In genomic region chr1:230581446-230582079, GRCh38 we compare ENCODE assay signal across 12 cellular contexts.
DNase-seq lines count a peak whose midpoint lies in the region; TF ChIP-seq lines count a peak whose summit lies in the region.
"Had no signal": no experiment of that assay in that cellular context is flagged by ENCODE, and none has a peak within 500 bp of the region (broad histone marks: within the 10 kb centered on the region; RNA-seq: fewer than 3 reads in every experiment).

No MANE protein-coding gene starts in this region.

- H3K27ac ChIP-seq in C4-2B = no peak overlapping the region
- H3K27ac ChIP-seq: SK-N-MC had no signal

- peaks cover 38% of the 10 kb centered on the region for H3K27me3 Mint-ChIP-seq in osteocyte (ENCODE audit: unreplicated experiment)

- no peaks in the 10 kb centered on the region for H3K36me3 Mint-ChIP-seq in osteocyte (ENCODE audit: unreplicated experiment)

- DNase-seq in GM13977 (ENCODE audit: low spot score) (no peak), NCI-H69 (lab: John Stamatoyannopoulos, UW) (peak; percentile 77), choroid plexus epithelial cell (ENCODE audit: low read depth) (peak; percentile 13), osteocyte (ENCODE audit: extremely low spot score, unreplicated experiment) (no peak), superior temporal gyrus (ENCODE audit: extremely low spot score) (no peak), islet precursor cell (no peak)
- DNase-seq in activated CD4-positive, alpha-beta T cell treated with anti-CD3 and anti-CD28 coated beads for 48 hours = no peak
- DNase-seq: amniotic stem cell; naive thymus-derived CD4-positive, alpha-beta T cell; NCI-H1436 treated with DMSO at 0.1 percent for 48 hours had no signal

- in situ Hi-C loops in GM13977 (cut with MboI; ENCODE audit: low pct_unique_long_range_greater_than_20kb, low sequenced_read_pairs, unreplicated experiment) = no loop called here

- H3K4me3 Mint-ChIP-seq in osteocyte (ENCODE audit: unreplicated experiment) = no peak overlapping the region
- H3K4me3 Mint-ChIP-seq: naive thymus-derived CD4-positive, alpha-beta T cell had no signal

- no peaks in the 10 kb centered on the region for H3K4me1 Mint-ChIP-seq in osteocyte (ENCODE audit: unreplicated experiment)
- H3K4me1 Mint-ChIP-seq: naive thymus-derived CD4-positive, alpha-beta T cell had no signal

- TF ChIP-seq CTCF in C4-2B (conservative IDR thresholded peaks at IDR 0.05) (peak; percentile 75), GM13977 (IDR thresholded peaks at IDR 0.05; ENCODE audit: extremely low read depth, insufficient read depth, missing control alignments) (peak; percentile 18), choroid plexus epithelial cell (conservative IDR thresholded peaks at IDR 0.05; ENCODE audit: low read depth, low read length) (peak; percentile 28), osteocyte (IDR thresholded peaks at IDR 0.05) (no peak)

- no peak overlapping the region for H3K27ac Mint-ChIP-seq in osteocyte (ENCODE audit: unreplicated experiment)
- H3K27ac Mint-ChIP-seq: naive thymus-derived CD4-positive, alpha-beta T cell had no signal

- no peak overlapping the region for H3K4me3 ChIP-seq in choroid plexus epithelial cell (ENCODE audit: low read depth, low read length)
- H3K4me3 ChIP-seq: SK-N-MC had no signal

- H3K9me3 Mint-ChIP-seq in osteocyte (ENCODE audit: unreplicated experiment) = peaks cover 8% of the 10 kb centered on the region

Comparison
In these comparisons a context has a peak if more than half of its experiments do, and no peak if none do; other contexts are left out.
1. DNase-seq: peak in NCI-H69 (single experiment) and choroid plexus epithelial cell (single experiment); none in GM13977 (single experiment), activated CD4-positive, alpha-beta T cell treated with anti-CD3 and anti-CD28 coated beads for 48 hours (single experiment), osteocyte (single experiment), superior temporal gyrus (single experiment) and islet precursor cell (single experiment).